1 cellular context compared by ENCODE assay signal in genomic region chr9:88532320-88532719, GRCh38.
TF ChIP-seq lines count a peak whose summit lies in the region.

No MANE protein-coding gene starts in this region.

TF ChIP-seq in WTC11, 78 proteins besides CTCF, POLR2A, EP300 and RAD21 (continued from another document):
- TF ChIP-seq AR (CRISPR knock-in tag; IDR thresholded peaks at IDR 0.05) = no peak
- TF ChIP-seq ATF1 (CRISPR knock-in tag; IDR thresholded peaks at IDR 0.05) = no peak
- TF ChIP-seq ZNF138 (CRISPR knock-in tag; conservative IDR thresholded peaks at IDR 0.05) = no peak
